In the genomic region with DNA sequence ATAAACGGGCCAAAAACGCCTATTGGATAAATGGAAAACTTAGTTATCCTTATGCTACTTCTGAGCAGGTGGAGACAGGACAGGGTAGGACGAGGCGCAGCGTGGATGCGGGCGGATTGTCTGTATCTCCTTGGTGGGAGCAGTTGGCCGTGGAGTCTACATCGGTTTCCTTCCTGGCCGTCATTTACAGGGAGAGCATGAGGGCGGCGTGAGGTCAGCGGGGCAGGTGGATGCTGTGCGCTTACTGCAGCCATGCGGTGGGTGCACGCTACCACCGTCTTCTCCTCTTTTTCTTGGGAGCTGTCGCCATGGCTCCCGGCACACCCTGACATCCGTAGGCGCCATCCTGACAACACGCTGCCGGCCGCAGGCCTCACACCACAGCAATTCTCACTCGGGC, we compare ENCODE assay signal across 26 cellular contexts.
"Had no signal": no experiment of that assay in that cellular context is flagged by ENCODE, and none has a peak within 500 bp of the region (broad histone marks: within the 10 kb centered on the region; RNA-seq: fewer than 3 reads in every experiment).

No MANE protein-coding gene starts in this region.

- ATAC-seq: activated CD8-positive, alpha-beta T cell treated with anti-CD3 and anti-CD28 coated beads for 36 hours; activated naive CD8-positive, alpha-beta T cell treated with anti-CD3 and anti-CD28 coated beads, Interleukin-2, amount 50 U/mL, for 24 hours; foreskin keratinocyte; left lung; pancreas; psoas muscle; T-helper 17 cell had no signal

- H3K4me1 Mint-ChIP-seq: activated naive CD4-positive, alpha-beta T cell treated with anti-CD3 and anti-CD28 coated beads, Interleukin-2, amount 50 U/mL, for 24 hours; activated naive CD8-positive, alpha-beta T cell treated with anti-CD3 and anti-CD28 coated beads, Interleukin-2, amount 50 U/mL, for 24 hours had no signal

- H3K27ac Mint-ChIP-seq: activated CD8-positive, alpha-beta T cell treated with anti-CD3 and anti-CD28 coated beads for 36 hours; activated naive CD4-positive, alpha-beta T cell treated with anti-CD3 and anti-CD28 coated beads, Interleukin-2, amount 50 U/mL, for 24 hours; activated naive CD8-positive, alpha-beta T cell treated with anti-CD3 and anti-CD28 coated beads, Interleukin-2, amount 50 U/mL, for 24 hours; dendritic cell treated with granulocyte-macrophage colony-stimulating factor and Interleukin-4, amounts not matched to agents 40 ng/mL and 50 ng/mL, for 4 days; endodermal cell; mesothelial cell of epicardium; naive B cell; T-helper 17 cell; type B pancreatic cell had no signal

- H3K36me3 ChIP-seq: esophagus muscularis mucosa, left lung, pancreas, thoracic aorta, vagina had no signal

- H3K4me1 ChIP-seq: foreskin keratinocyte, left lung, pancreas, psoas muscle had no signal

- H3K27me3 ChIP-seq: esophagus muscularis mucosa, foreskin keratinocyte, left lung, pancreas, vagina had no signal

- H3K9me3 Mint-ChIP-seq: activated naive CD4-positive, alpha-beta T cell treated with anti-CD3 and anti-CD28 coated beads, Interleukin-2, amount 50 U/mL, for 24 hours; activated naive CD8-positive, alpha-beta T cell treated with anti-CD3 and anti-CD28 coated beads, Interleukin-2, amount 50 U/mL, for 24 hours had no signal

- H3K27me3 Mint-ChIP-seq: activated naive CD4-positive, alpha-beta T cell treated with anti-CD3 and anti-CD28 coated beads, Interleukin-2, amount 50 U/mL, for 24 hours; dendritic cell treated with granulocyte-macrophage colony-stimulating factor and Interleukin-4, amounts not matched to agents 40 ng/mL and 50 ng/mL, for 4 days had no signal

- DNase-seq: activated CD4-positive, alpha-beta T cell treated with anti-CD3 and anti-CD28 coated beads for 1 hour; activated CD4-positive, alpha-beta T cell treated with anti-CD3 and anti-CD28 coated beads, Interleukin-2, amount 50 U/mL, for 1 hour; activated CD8-positive, alpha-beta T cell treated with anti-CD3 and anti-CD28 coated beads for 36 hours; activated gamma-delta T cell; activated naive CD8-positive, alpha-beta T cell treated with anti-CD3 and anti-CD28 coated beads, Interleukin-2, amount 50 U/mL, for 24 hours; amygdala; central memory CD4-positive, alpha-beta T cell; endodermal cell; foreskin keratinocyte; kidney glomerular epithelial cell; mammary epithelial cell; naive B cell; nephron progenitor cell; stimulated activated CD4-positive, alpha-beta T cell treated with anti-CD3 and anti-CD28 coated beads, Interleukin-2, amount 100 ng/mL, for 48 hours; stimulated activated naive CD4-positive, alpha-beta T cell treated with Interleukin-2 at 50 U/mL for 16 hours; T-helper 17 cell had no signal

- H3K9me3 ChIP-seq: esophagus muscularis mucosa, pancreas, psoas muscle, thoracic aorta, vagina had no signal

- H3K4me3 ChIP-seq: esophagus muscularis mucosa, left lung, pancreas, psoas muscle, thoracic aorta, vagina had no signal

- H3K27ac ChIP-seq: esophagus muscularis mucosa, foreskin keratinocyte, left lung, pancreas, psoas muscle, thoracic aorta, vagina had no signal

- H3K4me3 Mint-ChIP-seq: activated CD8-positive, alpha-beta T cell treated with anti-CD3 and anti-CD28 coated beads for 36 hours; activated naive CD4-positive, alpha-beta T cell treated with anti-CD3 and anti-CD28 coated beads, Interleukin-2, amount 50 U/mL, for 24 hours; activated naive CD8-positive, alpha-beta T cell treated with anti-CD3 and anti-CD28 coated beads, Interleukin-2, amount 50 U/mL, for 24 hours; dendritic cell treated with granulocyte-macrophage colony-stimulating factor and Interleukin-4, amounts not matched to agents 40 ng/mL and 50 ng/mL, for 4 days; endodermal cell; mesothelial cell of epicardium; naive B cell; nephron progenitor cell; T-helper 17 cell; type B pancreatic cell had no signal
